ENCODE assay signal across 14 cellular contexts in genomic region chr5:56700711-56701110, GRCh38.
"Had no signal": no experiment of that assay in that cellular context is flagged by ENCODE, and none has a peak within 500 bp of the region (broad histone marks: within the 10 kb centered on the region; RNA-seq: fewer than 3 reads in every experiment).

No MANE protein-coding gene starts in this region.

- H3K4me3 ChIP-seq: gastrocnemius medialis, heart right ventricle, lung, pancreas, suprapubic skin had no signal

- DNase-seq: activated gamma-delta T cell treated with Interleukin-2 at 50 U/mL for 16 hours; activated T-cell treated with anti-CD3 and anti-CD28 coated beads, Interleukin-2, amount 50 U/mL, for 72 hours; endodermal cell; gastrocnemius medialis; heart right ventricle; left cardiac atrium; pancreas had no signal

- H3K27ac Mint-ChIP-seq: activated T-cell treated with anti-CD3 and anti-CD28 coated beads, Interleukin-2, amount 50 U/mL, for 72 hours; endodermal cell; stimulated activated naive CD8-positive, alpha-beta T cell treated with anti-CD3 and anti-CD28 coated beads, Interleukin-15, Interleukin-2, amounts not matched to agents 100 ng/mL and 50 ng/mL, for 24 hours; type B pancreatic cell; WTC11 had no signal

- H3K27me3 ChIP-seq: gastrocnemius medialis, pancreas, suprapubic skin had no signal

- ATAC-seq: activated T-cell treated with anti-CD3 and anti-CD28 coated beads, Interleukin-2, amount 50 U/mL, for 72 hours; gastrocnemius medialis; heart right ventricle; left cardiac atrium; pancreas; sciatic nerve; WTC11 had no signal

- H3K36me3 Mint-ChIP-seq: type B pancreatic cell, WTC11 had no signal

- H3K4me3 Mint-ChIP-seq: activated T-cell treated with anti-CD3 and anti-CD28 coated beads, Interleukin-2, amount 50 U/mL, for 72 hours; endodermal cell; stimulated activated naive CD8-positive, alpha-beta T cell treated with anti-CD3 and anti-CD28 coated beads, Interleukin-15, Interleukin-2, amounts not matched to agents 100 ng/mL and 50 ng/mL, for 24 hours; type B pancreatic cell; WTC11 had no signal

- H3K27ac ChIP-seq: gastrocnemius medialis, heart right ventricle, pancreas, suprapubic skin had no signal

- H3K27me3 Mint-ChIP-seq: stimulated activated naive CD8-positive, alpha-beta T cell treated with anti-CD3 and anti-CD28 coated beads, Interleukin-15, Interleukin-2, amounts not matched to agents 100 ng/mL and 50 ng/mL, for 24 hours; type B pancreatic cell had no signal

- H3K9me3 Mint-ChIP-seq: activated T-cell treated with anti-CD3 and anti-CD28 coated beads, Interleukin-2, amount 50 U/mL, for 72 hours; endodermal cell; stimulated activated naive CD8-positive, alpha-beta T cell treated with anti-CD3 and anti-CD28 coated beads, Interleukin-15, Interleukin-2, amounts not matched to agents 100 ng/mL and 50 ng/mL, for 24 hours; type B pancreatic cell; WTC11 had no signal

- H3K36me3 ChIP-seq: gastrocnemius medialis, heart right ventricle, pancreas, suprapubic skin had no signal

- H3K4me1 ChIP-seq: gastrocnemius medialis had no signal

- H3K9me3 ChIP-seq: gastrocnemius medialis, heart right ventricle, pancreas, suprapubic skin had no signal

- FAIRE-seq: pancreas, TTC549 had no signal
